12 cellular contexts compared by ENCODE assay signal in genomic region chr3:122969585-122970453, GRCh38.
A peak's percentile ranks its signal among the peaks of the same experiment; 100 is the strongest.
DNase-seq lines count a peak whose midpoint lies in the region; TF ChIP-seq lines count a peak whose summit lies in the region.
"Had no signal": no experiment of that assay in that cellular context is flagged by ENCODE, and none has a peak within 500 bp of the region (broad histone marks: within the 10 kb centered on the region; RNA-seq: fewer than 3 reads in every experiment).

No MANE protein-coding gene starts in this region.

- H3K9me3 Mint-ChIP-seq in activated naive CD4-positive, alpha-beta T cell treated with anti-CD3 and anti-CD28 coated beads, Interleukin-2, amount 10 ng/mL, durations not matched to agents 7 days and 5 days: no peaks in the 10 kb centered on the region
- H3K9me3 Mint-ChIP-seq: activated B cell treated with CpG ODN at 0.5 μM for 24 hours had no signal

- no peak overlapping the region for H3K4me3 Mint-ChIP-seq in activated naive CD4-positive, alpha-beta T cell treated with anti-CD3 and anti-CD28 coated beads, Interleukin-2, amount 10 ng/mL, durations not matched to agents 7 days and 5 days
- H3K4me3 Mint-ChIP-seq: activated B cell treated with CpG ODN at 0.5 μM for 24 hours had no signal

- DNase-seq in AG08395 (ENCODE audit: low spot score) (peak; percentile 34), NCI-H1694 (lab: John Stamatoyannopoulos, UW) (peak; percentile 73), choroid plexus epithelial cell (ENCODE audit: low read depth) (peak; percentile 86), kidney tubule cell (ENCODE audit: low spot score) (peak; percentile 86), RPMI8226 (no peak), NOMO-1 treated with dmso at 0.1 percent for 144 hours (lab: John Stamatoyannopoulos, UW; ENCODE audit: unreplicated experiment) (no peak)
- no peak for DNase-seq in activated naive CD4-positive, alpha-beta T cell treated with anti-CD3 and anti-CD28 coated beads, Interleukin-2, amount 10 ng/mL, durations not matched to agents 7 days and 5 days
- DNase-seq in stimulated activated CD4-positive, alpha-beta T cell treated with anti-CD3 and anti-CD28 coated beads, Interleukin-4, amount 100 ng/mL, for 1 hour: no peak
- DNase-seq: activated B cell treated with CpG ODN at 0.5 μM for 24 hours; activated T-cell treated with anti-CD3 and anti-CD28 coated beads, Interleukin-2, amount 50 U/mL, for 48 hours; hippocampal formation; stomach had no signal

- peaks cover 3% of the 10 kb centered on the region for H3K4me1 Mint-ChIP-seq in activated naive CD4-positive, alpha-beta T cell treated with anti-CD3 and anti-CD28 coated beads, Interleukin-2, amount 10 ng/mL, durations not matched to agents 7 days and 5 days

- no peak overlapping the region for H3K4me3 ChIP-seq in choroid plexus epithelial cell (ENCODE audit: low read depth, low read length)
- H3K4me3 ChIP-seq: stomach had no signal

- peaks cover 51% of the 10 kb centered on the region for H3K27me3 Mint-ChIP-seq in activated naive CD4-positive, alpha-beta T cell treated with anti-CD3 and anti-CD28 coated beads, Interleukin-2, amount 10 ng/mL, durations not matched to agents 7 days and 5 days
- H3K27me3 Mint-ChIP-seq: activated B cell treated with CpG ODN at 0.5 μM for 24 hours had no signal

- TF ChIP-seq CTCF in choroid plexus epithelial cell (conservative IDR thresholded peaks at IDR 0.05; ENCODE audit: low read depth, low read length): no peak

- no peak overlapping the region for H3K27ac Mint-ChIP-seq in activated naive CD4-positive, alpha-beta T cell treated with anti-CD3 and anti-CD28 coated beads, Interleukin-2, amount 10 ng/mL, durations not matched to agents 7 days and 5 days
- H3K27ac Mint-ChIP-seq: activated B cell treated with CpG ODN at 0.5 μM for 24 hours had no signal

- CTCF ChIA-PET in activated naive CD4-positive, alpha-beta T cell treated with anti-CD3 and anti-CD28 coated beads, Interleukin-2, amount 10 ng/mL, durations not matched to agents 7 days and 5 days (lab: Charles Lee): no interaction called here

- no peaks in the 10 kb centered on the region for H3K36me3 Mint-ChIP-seq in activated naive CD4-positive, alpha-beta T cell treated with anti-CD3 and anti-CD28 coated beads, Interleukin-2, amount 10 ng/mL, durations not matched to agents 7 days and 5 days

Comparison
In these comparisons a context has a peak if more than half of its experiments do, and no peak if none do; other contexts are left out.
1. DNase-seq: peak in AG08395 (single experiment), NCI-H1694 (single experiment), choroid plexus epithelial cell (single experiment) and kidney tubule cell (single experiment); none in RPMI8226 (single experiment), activated naive CD4-positive, alpha-beta T cell treated with anti-CD3 and anti-CD28 coated beads, Interleukin-2, amount 10 ng/mL, durations not matched to agents 7 days and 5 days (single experiment), NOMO-1 treated with dmso at 0.1 percent for 144 hours (single experiment) and stimulated activated CD4-positive, alpha-beta T cell treated with anti-CD3 and anti-CD28 coated beads, Interleukin-4, amount 100 ng/mL, for 1 hour (single experiment).